21 cellular contexts compared by ENCODE assay signal in the genomic region with DNA sequence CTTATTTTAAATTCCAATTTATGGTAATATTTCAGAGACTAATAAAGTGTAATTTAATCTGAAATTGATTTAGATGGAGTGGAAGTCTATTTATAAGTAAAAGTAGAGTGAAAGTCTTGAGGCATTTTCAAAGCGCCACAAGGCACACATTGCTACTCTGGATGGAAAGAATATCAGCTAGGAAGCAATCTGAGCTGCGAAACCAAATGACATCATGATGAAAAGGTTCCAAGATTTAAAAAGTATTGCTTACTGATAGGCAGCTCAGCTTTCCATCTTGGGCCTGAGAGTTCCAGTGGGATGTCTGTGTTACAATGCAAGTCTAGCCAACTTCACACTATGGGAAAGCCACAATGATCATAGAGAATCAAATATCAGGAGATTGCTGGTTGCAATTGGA.
"Had no signal": no experiment of that assay in that cellular context is flagged by ENCODE, and none has a peak within 500 bp of the region (broad histone marks: within the 10 kb centered on the region; RNA-seq: fewer than 3 reads in every experiment).

No MANE protein-coding gene starts in this region.

- DNase-seq: head of caudate nucleus; islet precursor cell; lower lobe of right lung; mammary epithelial cell; mesenchymal stem cell; naive thymus-derived CD4-positive, alpha-beta T cell; ovary; retina; right lobe of liver; small intestine; spleen; stimulated activated CD4-positive, alpha-beta T cell treated with anti-CD3 and anti-CD28 coated beads, Interleukin-4, amount 100 ng/mL, for 24 hours; stimulated activated naive CD4-positive, alpha-beta T cell; tibial artery; trophoblast cell; upper lobe of right lung had no signal

- H3K9me3 ChIP-seq: lower lobe of right lung, ovary, right lobe of liver, spleen, suprapubic skin, thoracic aorta, tibial artery, upper lobe of right lung had no signal

- H3K36me3 ChIP-seq: lower lobe of right lung, ovary, right lobe of liver, spleen, suprapubic skin, thoracic aorta, tibial artery, upper lobe of right lung had no signal

- H3K27ac ChIP-seq: hepatocyte, lower lobe of right lung, ovary, right lobe of liver, spleen, suprapubic skin, thoracic aorta, tibial artery, upper lobe of right lung had no signal

- ATAC-seq: lower lobe of right lung; naive thymus-derived CD4-positive, alpha-beta T cell; natural killer cell treated with Interleukin-12 subunit alpha and Interleukin-12 subunit beta and Interleukin-15 and Interleukin-18, amount 100 ng/mL, for 72 hours; right lobe of liver; stimulated activated effector memory CD8-positive, alpha-beta T cell treated with anti-CD3 and anti-CD28 coated beads, Interleukin-12 subunit alpha, Interleukin-12 subunit beta, amount 100 ng/mL, for 72 hours; upper lobe of right lung had no signal

- H3K4me3 ChIP-seq: hepatocyte, lower lobe of right lung, ovary, right lobe of liver, spleen, suprapubic skin, thoracic aorta, tibial artery, upper lobe of right lung had no signal

- H3K27me3 ChIP-seq: hepatocyte, ovary, right lobe of liver, spleen, suprapubic skin, tibial artery, upper lobe of right lung had no signal

- H3K4me1 ChIP-seq: lower lobe of right lung, right lobe of liver, spleen, suprapubic skin, upper lobe of right lung had no signal
